In the genomic region with DNA sequence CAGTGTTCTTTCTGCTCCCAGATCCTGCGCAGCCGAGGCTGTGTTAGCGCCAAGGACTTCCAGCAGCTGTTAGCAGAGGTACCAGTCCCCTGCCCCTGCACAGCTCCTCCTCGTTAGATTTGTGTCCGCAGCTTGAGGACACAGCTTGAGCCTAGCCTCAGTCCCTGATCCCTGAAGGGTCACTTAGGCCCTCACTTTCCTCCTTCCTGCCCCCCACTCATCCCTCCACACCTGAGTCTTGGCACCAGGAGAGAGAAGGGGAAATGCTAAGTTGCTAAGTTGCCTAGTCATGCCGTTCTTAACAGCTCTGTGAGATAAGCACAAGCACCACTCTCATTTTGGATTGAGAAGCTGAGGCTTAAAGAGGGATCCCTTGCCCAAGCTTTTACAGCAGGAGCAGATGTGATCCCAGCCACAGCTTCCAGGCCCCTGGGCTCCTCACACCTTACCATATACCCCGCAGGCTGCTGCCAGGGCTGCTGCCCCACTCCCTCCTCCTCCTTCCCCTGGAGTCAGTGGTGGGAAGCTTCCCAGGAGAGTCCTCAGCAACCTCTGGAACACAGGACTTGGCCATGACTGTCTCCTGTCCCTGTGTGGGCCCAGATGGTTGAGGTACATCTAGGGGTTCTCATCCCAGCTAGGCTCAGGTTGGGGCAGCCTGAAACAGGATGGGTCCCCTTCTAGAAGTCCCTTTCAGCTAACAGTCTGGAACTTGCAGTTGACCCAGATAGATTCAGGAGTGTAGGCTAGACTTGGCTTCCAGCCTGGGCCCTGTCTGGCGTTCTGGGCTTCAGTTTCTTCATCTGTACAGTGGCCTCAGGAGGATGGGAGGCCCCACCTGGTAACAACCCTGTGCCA, we compare ENCODE assay signal across 8 cellular contexts. TPM values are rescaled to one million over a fixed set of nuclear protein-coding genes. Genes with fewer than 3 reads are reported as not detected.
DNase-seq lines count a peak whose midpoint lies in the region; ATAC-seq and TF ChIP-seq lines count a peak whose summit lies in the region.

No MANE protein-coding gene starts in this region.

- no peaks in the 10 kb centered on the region for H3K9me3 Mint-ChIP-seq in naive thymus-derived CD8-positive, alpha-beta T cell

- POLR2A ChIA-PET in naive thymus-derived CD8-positive, alpha-beta T cell (lab: Charles Lee): interaction anchor here (1.0 to 3.8 kb wide), 15 partner anchors 9 to 626 kb away, joined by 3 to 36 read pairs (median 5); partner anchors contain the start of genes ABCB9, DDX55, HIP1R and MPHOSPH9

- no peak for ATAC-seq in naive thymus-derived CD8-positive, alpha-beta T cell
- ATAC-seq in GM21786 (IDR thresholded peaks at IDR 0.05; ENCODE audit: unreplicated experiment): no peak
- no peak for ATAC-seq in HG02981 (IDR thresholded peaks at IDR 0.05; ENCODE audit: unreplicated experiment)

- no peaks in the 10 kb centered on the region for H3K27me3 Mint-ChIP-seq in naive thymus-derived CD8-positive, alpha-beta T cell

- no peak for TF ChIP-seq CTCF in choroid plexus epithelial cell (conservative IDR thresholded peaks at IDR 0.05; ENCODE audit: low read depth, low read length)

- H3K36me3 Mint-ChIP-seq in naive thymus-derived CD8-positive, alpha-beta T cell: no peaks in the 10 kb centered on the region

- H3K4me1 Mint-ChIP-seq in naive thymus-derived CD8-positive, alpha-beta T cell: peaks cover 8 to 48% (median 31%) of the 10 kb centered on the region in 4 donors

- DNase-seq in COLO668 (lab: John Stamatoyannopoulos, UW; ENCODE audit: unreplicated experiment) (peak; percentile 44), NAMALWA (ENCODE audit: low spot score) (peak; percentile 46), choroid plexus epithelial cell (ENCODE audit: low read depth) (peak; percentile 27), nucleus accumbens (lab: John Stamatoyannopoulos, UW) (no peak), HT-29 (ENCODE audit: low spot score) (no peak)
- no peak for DNase-seq in naive thymus-derived CD8-positive, alpha-beta T cell

- H3K27ac Mint-ChIP-seq in naive thymus-derived CD8-positive, alpha-beta T cell: peak overlapping the region; percentile 97 to 100 (median 99)

- H3K4me3 Mint-ChIP-seq in naive thymus-derived CD8-positive, alpha-beta T cell: peak overlapping the region; percentile 92 to 99 (median 98)

- H3K4me3 ChIP-seq in choroid plexus epithelial cell (ENCODE audit: low read depth, low read length): peak overlapping the region; percentile 98

RNA-seq across cellular contexts. Expression of gene OGFOD2, which starts 1.0 kb away (rescaled TPM):
- total RNA-seq in naive thymus-derived CD8-positive, alpha-beta T cell: 10 to 100 TPM; 35.1 TPM
- 10 to 100 TPM in 2 of 3 donors, 1 to 10 TPM in 1; 7.7 to 15.9 (median 15.4) TPM for polyA plus RNA-seq in naive thymus-derived CD8-positive, alpha-beta T cell
- 40.5 and 52.0 TPM in 2 replicates for total RNA-seq in HT-29 (2014; rRNA removed; shearing (Covaris generic))

RNA-seq across cellular contexts. Expression of gene ARL6IP4, which starts 4.5 kb away (rescaled TPM):
- total RNA-seq in naive thymus-derived CD8-positive, alpha-beta T cell: 100 to 1,000 TPM; 183 TPM
- polyA plus RNA-seq in naive thymus-derived CD8-positive, alpha-beta T cell: 100 to 1,000 TPM; 209 to 256 (median 222) TPM
- 184 and 228 TPM in 2 replicates for total RNA-seq in HT-29 (2014; rRNA removed; shearing (Covaris generic))

RNA-seq across cellular contexts. Expression of gene ABCB9, which starts 9.8 kb away (rescaled TPM):
- total RNA-seq in naive thymus-derived CD8-positive, alpha-beta T cell: 1 to 10 TPM; 6.2 to 7.0 TPM
- 1 to 10 TPM in 1 of 3 donors, under 1 TPM in 2; 0.45 to 1.4 (median 0.80) TPM for polyA plus RNA-seq in naive thymus-derived CD8-positive, alpha-beta T cell
- 7.3 and 10.2 TPM in 2 replicates for total RNA-seq in HT-29 (2014; rRNA removed; shearing (Covaris generic))

Comparison
In these comparisons a context has a peak if more than half of its experiments do, and no peak if none do; other contexts are left out.
1. DNase-seq: peak in COLO668 (single experiment), NAMALWA (single experiment) and choroid plexus epithelial cell (single experiment); none in naive thymus-derived CD8-positive, alpha-beta T cell (0 of 10), nucleus accumbens (0 of 56) and HT-29 (single experiment).